In the genomic region with DNA sequence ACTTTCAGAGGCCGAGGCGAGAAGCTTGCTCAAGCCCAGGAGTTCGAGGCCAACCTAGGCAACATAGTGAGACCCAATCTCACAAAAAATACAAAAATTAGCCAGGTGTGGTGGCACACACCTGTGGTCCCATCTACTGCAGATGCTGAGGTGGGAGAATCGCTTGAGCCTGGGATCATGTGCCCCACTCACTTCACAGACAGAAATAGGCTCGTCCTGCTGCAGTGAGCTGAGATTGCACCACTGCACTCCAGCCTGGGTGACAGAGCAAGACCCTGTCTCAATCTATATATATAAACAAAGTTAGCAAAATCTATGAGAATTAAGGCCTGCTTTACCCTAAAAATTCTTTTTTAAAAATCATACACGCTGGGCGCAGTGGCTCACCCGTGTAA, we compare ENCODE assay signal across 14 cellular contexts. TPM values are rescaled to one million over a fixed set of nuclear protein-coding genes. Genes with fewer than 3 reads are reported as not detected.
DNase-seq lines count a peak whose midpoint lies in the region; ATAC-seq and TF ChIP-seq lines count a peak whose summit lies in the region.
"Had no signal": no experiment of that assay in that cellular context is flagged by ENCODE, and none has a peak within 500 bp of the region (broad histone marks: within the 10 kb centered on the region; RNA-seq: fewer than 3 reads in every experiment).

No MANE protein-coding gene starts in this region.

- peaks cover 9% of the 10 kb centered on the region for H3F3A ChIP-seq in GM23338 (replicated peaks; ENCODE audit: low read depth)

- H3K27me3 Mint-ChIP-seq in GM23338 (ENCODE audit: insufficient read depth, low read depth, poor library complexity) (peaks cover 3% of the 10 kb centered on the region), activated B cell treated with CpG ODN at 0.5 μM for 24 hours (no peaks in the 10 kb centered on the region)
- H3K27me3 Mint-ChIP-seq: activated T-cell treated with anti-CD3 and anti-CD28 coated beads, Interleukin-2, amount 50 U/mL, for 24 hours had no signal

- peaks cover 17% of the 10 kb centered on the region; the same call in 2 of the 3 replicates for H3K4me1 Mint-ChIP-seq in GM23338
- peaks cover 18% of the 10 kb centered on the region for H3K4me1 Mint-ChIP-seq in activated B cell treated with CpG ODN at 0.5 μM for 24 hours

- H3K4me1 ChIP-seq in GM23338 (ENCODE audit: insufficient read depth) (peaks cover 10% of the 10 kb centered on the region), heart right ventricle (peaks cover 35 to 72% (median 60%) of the 10 kb centered on the region in 9 donors)

- H3K27ac Mint-ChIP-seq in GM23338 (no peak overlapping the region), activated B cell treated with CpG ODN at 0.5 μM for 24 hours (peak overlapping the region; percentile 59)

- no peaks in the 10 kb centered on the region for H3K27me3 ChIP-seq in GM23338 (ENCODE audit: insufficient read depth)
- H3K27me3 ChIP-seq in heart right ventricle, result no peaks in the 10 kb centered on the region

- ATAC-seq in GM23338 (no peak), activated B cell treated with CpG ODN at 0.5 μM for 24 hours (ENCODE audit: low read depth) (no peak), heart right ventricle (peak in 2 of 8 donors; percentile 10 to 14), HG03139 (IDR thresholded peaks at IDR 0.05; ENCODE audit: unreplicated experiment) (no peak)
- no peak for ATAC-seq in activated CD4-positive, CD25-positive, alpha-beta regulatory T cell treated with anti-CD3 and anti-CD28 coated beads, Interleukin-2, amount 50 U/mL, for 24 hours

- H3K4me2 ChIP-seq in GM23338, result no peak overlapping the region

- intact Hi-C loops in activated B cell treated with CpG ODN at 0.5 μM for 24 hours (cut with micrococcal nuclease), result no loop called here
- intact Hi-C loops in heart right ventricle (cut with DNase I), result loop anchor here in 5 of 10 donors (1.0 to 2.0 kb wide), 7 partner anchors 19 to 65 kb away; a partner anchor contains a TSS

- WGBS in heart right ventricle, 2 donors, result 64 to 77% methylated on average over 8 of the region's 8 CpGs

- no peaks in the 10 kb centered on the region for H3K9me3 ChIP-seq in heart right ventricle

- H3K9me3 Mint-ChIP-seq in GM23338 (no peaks in the 10 kb centered on the region; the same call in 2 of the 3 replicates), activated B cell treated with CpG ODN at 0.5 μM for 24 hours (no peaks in the 10 kb centered on the region)
- H3K9me3 Mint-ChIP-seq: activated T-cell treated with anti-CD3 and anti-CD28 coated beads, Interleukin-2, amount 50 U/mL, for 24 hours had no signal

- H3K27ac ChIP-seq in GM23338 (ENCODE audit: low read depth), result no peak overlapping the region
- peak overlapping the region; percentile 84 to 98 (median 96) for H3K27ac ChIP-seq in heart right ventricle
- peak overlapping the region; percentile 15 to 95 (median 88) for H3K27ac ChIP-seq in skin epidermis

- no peak for TF ChIP-seq CTCF in GM23338 (conservative IDR thresholded peaks at IDR 0.05; ENCODE audit: low read depth in 2 of 2)
- no peak for TF ChIP-seq CTCF in activated B cell treated with CpG ODN at 0.5 μM for 24 hours (IDR thresholded peaks at IDR 0.05)
- no peak for TF ChIP-seq CTCF in heart right ventricle (IDR thresholded peaks at IDR 0.05)

- no peaks in the 10 kb centered on the region for H3K9me2 ChIP-seq in GM23338 (ENCODE audit: insufficient read depth)

- H3K79me2 ChIP-seq in GM23338 (replicated peaks; ENCODE audit: insufficient read depth), result no peaks in the 10 kb centered on the region

- H3K36me3 ChIP-seq in GM23338 (ENCODE audit: insufficient read depth), result no peaks in the 10 kb centered on the region
- H3K36me3 ChIP-seq in heart right ventricle, result no peaks in the 10 kb centered on the region

- peak overlapping the region; percentile 85 for H2AFZ ChIP-seq in GM23338

- H3K4me3 ChIP-seq in GM23338 (no peak overlapping the region), heart right ventricle (peak overlapping the region in 1 of 10 donors; percentile 43), skin epidermis (no peak overlapping the region)

- no peak overlapping the region for H3K4me3 Mint-ChIP-seq in GM23338
- H3K4me3 Mint-ChIP-seq in activated B cell treated with CpG ODN at 0.5 μM for 24 hours, result no peak overlapping the region

- no peak for DNase-seq in GM23338 (ENCODE audit: low spot score)
- DNase-seq in activated B cell treated with CpG ODN at 0.5 μM for 24 hours, result no peak
- no peak for DNase-seq in heart right ventricle
- no peak for DNase-seq in stimulated activated CD4-positive, alpha-beta T cell treated with anti-CD3 and anti-CD28 coated beads, Interleukin-1b, Interleukin-23, amount 100 ng/mL, for 48 hours
- no peak for DNase-seq in DMS 273 treated with DMSO at 0.1 percent for 48 hours (lab: John Stamatoyannopoulos, UW)
- DNase-seq: islet precursor cell; stimulated activated CD4-positive, alpha-beta T cell treated with anti-CD3 and anti-CD28 coated beads, Interleukin-15, amount 100 ng/mL, for 24 hours; T-helper 2 cell had no signal

- POLR2A ChIA-PET in activated B cell treated with CpG ODN at 0.5 μM for 24 hours (lab: Charles Lee), result interaction anchor here (0.7 to 4.4 kb wide), 4 partner anchors 28 to 70 kb away, joined by 3 to 46 read pairs (median 5); no protein-coding TSS in a partner anchor

- CTCF ChIA-PET in activated B cell treated with CpG ODN at 0.5 μM for 24 hours (lab: Charles Lee), result interaction anchor here (11.7 kb wide), 1 partner anchor 31 kb away, joined by 187 read pairs; no protein-coding TSS in a partner anchor

- H3K36me3 Mint-ChIP-seq in GM23338 (ENCODE audit: low read depth), result no peaks in the 10 kb centered on the region
- H3K36me3 Mint-ChIP-seq in activated B cell treated with CpG ODN at 0.5 μM for 24 hours (ENCODE audit: low read depth), result no peaks in the 10 kb centered on the region

- H4K20me1 ChIP-seq in GM23338 (replicated peaks; ENCODE audit: insufficient read depth), result no peaks in the 10 kb centered on the region

TF ChIP-seq in GM23338, 12 proteins besides CTCF, POLR2A, EP300 and RAD21:
- TF ChIP-seq CREB1 (CRISPR knock-in tag; IDR thresholded peaks at IDR 0.05; ENCODE audit: low read depth), result no peak
- TF ChIP-seq ZNF331 (CRISPR knock-in tag; IDR thresholded peaks at IDR 0.05; ENCODE audit: low read depth), result no peak
- TF ChIP-seq NANOG (IDR thresholded peaks at IDR 0.05; ENCODE audit: borderline replicate concordance), result no peak
- no peak for TF ChIP-seq EZH2 (IDR thresholded peaks at IDR 0.05; ENCODE audit: low read depth, unreplicated experiment)
- no peak for TF ChIP-seq EZH2phosphoT487 (IDR thresholded peaks at IDR 0.05; ENCODE audit: unreplicated experiment)
- TF ChIP-seq, protein P1, sequence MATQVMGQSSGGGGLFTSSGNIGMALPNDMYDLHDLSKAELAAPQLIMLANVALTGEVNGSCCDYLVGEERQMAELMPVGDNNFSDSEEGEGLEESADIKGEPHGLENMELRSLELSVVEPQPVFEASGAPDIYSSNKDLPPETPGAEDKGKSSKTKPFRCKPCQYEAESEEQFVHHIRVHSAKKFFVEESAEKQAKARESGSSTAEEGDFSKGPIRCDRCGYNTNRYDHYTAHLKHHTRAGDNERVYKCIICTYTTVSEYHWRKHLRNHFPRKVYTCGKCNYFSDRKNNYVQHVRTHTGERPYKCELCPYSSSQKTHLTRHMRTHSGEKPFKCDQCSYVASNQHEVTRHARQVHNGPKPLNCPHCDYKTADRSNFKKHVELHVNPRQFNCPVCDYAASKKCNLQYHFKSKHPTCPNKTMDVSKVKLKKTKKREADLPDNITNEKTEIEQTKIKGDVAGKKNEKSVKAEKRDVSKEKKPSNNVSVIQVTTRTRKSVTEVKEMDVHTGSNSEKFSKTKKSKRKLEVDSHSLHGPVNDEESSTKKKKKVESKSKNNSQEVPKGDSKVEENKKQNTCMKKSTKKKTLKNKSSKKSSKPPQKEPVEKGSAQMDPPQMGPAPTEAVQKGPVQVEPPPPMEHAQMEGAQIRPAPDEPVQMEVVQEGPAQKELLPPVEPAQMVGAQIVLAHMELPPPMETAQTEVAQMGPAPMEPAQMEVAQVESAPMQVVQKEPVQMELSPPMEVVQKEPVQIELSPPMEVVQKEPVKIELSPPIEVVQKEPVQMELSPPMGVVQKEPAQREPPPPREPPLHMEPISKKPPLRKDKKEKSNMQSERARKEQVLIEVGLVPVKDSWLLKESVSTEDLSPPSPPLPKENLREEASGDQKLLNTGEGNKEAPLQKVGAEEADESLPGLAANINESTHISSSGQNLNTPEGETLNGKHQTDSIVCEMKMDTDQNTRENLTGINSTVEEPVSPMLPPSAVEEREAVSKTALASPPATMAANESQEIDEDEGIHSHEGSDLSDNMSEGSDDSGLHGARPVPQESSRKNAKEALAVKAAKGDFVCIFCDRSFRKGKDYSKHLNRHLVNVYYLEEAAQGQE (IDR thresholded peaks at IDR 0.05; ENCODE audit: unreplicated experiment), result no peak

RNA-seq across cellular contexts. Expression of a gene that starts 50.8 kb away (rescaled TPM):
- total RNA-seq in GM23338 (2014; rRNA removed; shearing (Covaris generic)), result not detected in 2 replicates
- polyA plus RNA-seq in GM23338 (2016; fragmentation: Nextera tagmentation; extraction: Ambion mirVana), result not detected in 2 replicates
- total RNA-seq in activated B cell treated with CpG ODN at 0.5 μM for 24 hours, result not detected in 2 replicates
- total RNA-seq in heart right ventricle, result not detected
- not detected for polyA plus RNA-seq in heart right ventricle
- total RNA-seq: H7, HT-29 had no signal
